ENCODE assay signal across 8 cellular contexts in genomic region chr11:12599408-12600143, GRCh38.
DNase-seq lines count a peak whose midpoint lies in the region; ATAC-seq and TF ChIP-seq lines count a peak whose summit lies in the region.

No MANE protein-coding gene starts in this region.

- H3K4me3 ChIP-seq in BE2C (ENCODE audit: low read depth, low read length): no peak overlapping the region
- H3K4me3 ChIP-seq in gastroesophageal sphincter: no peak overlapping the region
- H3K4me3 ChIP-seq in retinal pigment epithelial cell (ENCODE audit: low read length): no peak overlapping the region

- peak; percentile 27 for TF ChIP-seq CTCF in BE2C (IDR thresholded peaks at IDR 0.05; ENCODE audit: low read depth, low read length)
- peak; percentile 48 to 73 (median 66) for TF ChIP-seq CTCF in gastroesophageal sphincter (IDR thresholded peaks at IDR 0.05)
- peak; percentile 68 for TF ChIP-seq CTCF in retinal pigment epithelial cell (conservative IDR thresholded peaks at IDR 0.05; ENCODE audit: low read depth, low read length)

- no peak for TF ChIP-seq POLR2A in gastroesophageal sphincter (IDR thresholded peaks at IDR 0.05)

- no peak overlapping the region for H3K27ac ChIP-seq in gastroesophageal sphincter

- TF ChIP-seq EP300 in gastroesophageal sphincter (IDR thresholded peaks at IDR 0.05): no peak

- H3K27me3 ChIP-seq in BE2C: no peaks in the 10 kb centered on the region
- H3K27me3 ChIP-seq in gastroesophageal sphincter: no peaks in the 10 kb centered on the region

- DNase-seq in BE2C (peak; percentile 9), NCI-H460 (ENCODE audit: extremely low read depth, low read depth) (peak; percentile 26), activated T-cell treated with anti-CD3 and anti-CD28 coated beads for 1 hour (ENCODE audit: low read depth) (peak; percentile 27), retinal pigment epithelial cell (ENCODE audit: low read depth) (no peak)

- H3K36me3 ChIP-seq in BE2C (no peaks in the 10 kb centered on the region), gastroesophageal sphincter (no peaks in the 10 kb centered on the region)

- H3K4me1 ChIP-seq in BE2C (peaks cover 3% of the 10 kb centered on the region; the same call in 1 of the 2 replicates), gastroesophageal sphincter (peaks cover 0 to 14% (median 0%) of the 10 kb centered on the region in 3 donors)

- 67 to 69% methylated on average over 1 to 6 of the region's 15 CpGs for WGBS in gastroesophageal sphincter (ENCODE audit: low coverage in 1 of 2), 2 donors

- no peaks in the 10 kb centered on the region for H3K9me3 ChIP-seq in BE2C
- no peaks in the 10 kb centered on the region for H3K9me3 ChIP-seq in gastroesophageal sphincter

- ATAC-seq in GM19395 (IDR thresholded peaks at IDR 0.05; ENCODE audit: unreplicated experiment) (peak; percentile 87), gastroesophageal sphincter (peak; percentile 50), GM21423 (IDR thresholded peaks at IDR 0.05; ENCODE audit: unreplicated experiment) (no peak), GM19328 (IDR thresholded peaks at IDR 0.05; ENCODE audit: unreplicated experiment) (no peak)

Comparison
In these comparisons a context has a peak if more than half of its experiments do, and no peak if none do; other contexts are left out.
1. ATAC-seq: peak in GM19395 (single experiment) and gastroesophageal sphincter (single experiment); none in GM21423 (single experiment) and GM19328 (single experiment).
2. Peak in every context shown above with its lines, with median percentiles within 50 percentile points of each other: CTCF ChIP-seq.